Comparison of ENCODE assay signal across 1 cellular context in the genomic region with DNA sequence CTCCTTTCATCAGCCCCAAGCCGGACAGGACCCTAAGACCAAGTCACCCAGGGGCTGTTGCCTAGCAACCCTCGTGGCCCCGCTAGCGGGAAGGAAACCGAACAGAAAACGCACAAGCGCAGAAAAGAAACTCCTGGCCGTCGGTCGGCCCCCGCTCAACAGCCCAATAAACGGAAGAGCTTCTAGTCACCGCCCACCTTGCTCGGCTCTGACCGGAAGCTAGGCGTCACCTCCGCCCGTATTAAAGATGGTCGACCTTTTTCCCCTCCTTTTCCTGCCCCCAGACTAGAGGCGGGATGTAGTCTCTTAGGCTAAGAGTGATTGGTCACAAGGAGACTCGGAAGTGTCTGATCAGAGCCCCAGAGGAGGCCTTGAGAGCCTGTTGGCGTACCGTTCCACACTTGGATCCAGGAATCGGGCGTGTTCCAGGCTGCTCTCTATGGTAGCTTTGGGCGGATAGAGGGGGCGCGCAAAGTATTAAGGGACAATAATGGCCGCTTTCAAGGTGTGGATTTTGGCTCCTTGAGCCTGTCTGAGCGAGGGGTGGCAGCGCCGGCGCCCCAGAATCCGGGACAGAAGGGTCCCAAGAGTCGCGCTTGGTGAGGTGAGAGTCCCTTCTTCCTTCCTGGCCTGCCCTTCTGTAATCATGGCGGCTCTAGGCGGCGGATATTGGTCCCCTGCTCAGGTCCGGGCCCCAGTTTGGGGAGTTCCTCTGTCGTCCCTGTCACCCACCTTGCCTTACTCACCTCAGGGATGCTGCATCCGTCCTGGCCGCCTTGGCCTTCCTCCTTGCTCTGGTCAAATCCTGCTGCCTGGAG.
TF ChIP-seq lines count a peak whose summit lies in the region.

A gene (plus strand): TSS at position 400 of the 818 bp plus-strand sequence. CDS start 2,311 bp downstream, outside the sequence.
A gene (minus strand): TSS at position 173 of the 818 bp plus-strand sequence. CDS start 2,871 bp downstream, outside the sequence.

TF ChIP-seq in HepG2, 621 proteins besides CTCF, POLR2A, EP300 and RAD21 (continued from another document and continues in another):
- TF ChIP-seq, protein P1, sequence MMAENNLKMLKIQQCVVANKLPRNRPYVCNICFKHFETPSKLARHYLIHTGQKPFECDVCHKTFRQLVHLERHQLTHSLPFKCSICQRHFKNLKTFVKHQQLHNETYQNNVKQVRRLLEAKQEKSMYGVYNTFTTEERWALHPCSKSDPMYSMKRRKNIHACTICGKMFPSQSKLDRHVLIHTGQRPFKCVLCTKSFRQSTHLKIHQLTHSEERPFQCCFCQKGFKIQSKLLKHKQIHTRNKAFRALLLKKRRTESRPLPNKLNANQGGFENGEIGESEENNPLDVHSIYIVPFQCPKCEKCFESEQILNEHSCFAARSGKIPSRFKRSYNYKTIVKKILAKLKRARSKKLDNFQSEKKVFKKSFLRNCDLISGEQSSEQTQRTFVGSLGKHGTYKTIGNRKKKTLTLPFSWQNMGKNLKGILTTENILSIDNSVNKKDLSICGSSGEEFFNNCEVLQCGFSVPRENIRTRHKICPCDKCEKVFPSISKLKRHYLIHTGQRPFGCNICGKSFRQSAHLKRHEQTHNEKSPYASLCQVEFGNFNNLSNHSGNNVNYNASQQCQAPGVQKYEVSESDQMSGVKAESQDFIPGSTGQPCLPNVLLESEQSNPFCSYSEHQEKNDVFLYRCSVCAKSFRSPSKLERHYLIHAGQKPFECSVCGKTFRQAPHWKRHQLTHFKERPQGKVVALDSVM (CRISPR knock-in tag; IDR thresholded peaks at IDR 0.05) = no peak
- 0 out of 2 replicates have a peak, but pooled peaks have one; percentile 23 for TF ChIP-seq ZMAT3 (CRISPR knock-in tag; conservative IDR thresholded peaks at IDR 0.05)
- peak; percentile 85 for TF ChIP-seq TAF1 (CRISPR knock-in tag; IDR thresholded peaks at IDR 0.05)
- peak; percentile 85 for TF ChIP-seq ZNF335 (CRISPR knock-in tag; IDR thresholded peaks at IDR 0.05)
- TF ChIP-seq ZNF839 (CRISPR knock-in tag; IDR thresholded peaks at IDR 0.05; ENCODE audit: borderline replicate concordance) = peak; percentile 89; the same call in 1 of the 2 replicates
- 0 out of 2 replicates have a peak, but pooled peaks have one; percentile 66 for TF ChIP-seq ZNF484 (CRISPR knock-in tag; IDR thresholded peaks at IDR 0.05; ENCODE audit: borderline replicate concordance, low read depth)
- no peak for TF ChIP-seq RAD51 (IDR thresholded peaks at IDR 0.05; ENCODE audit: borderline replicate concordance)
- TF ChIP-seq, protein P2, sequence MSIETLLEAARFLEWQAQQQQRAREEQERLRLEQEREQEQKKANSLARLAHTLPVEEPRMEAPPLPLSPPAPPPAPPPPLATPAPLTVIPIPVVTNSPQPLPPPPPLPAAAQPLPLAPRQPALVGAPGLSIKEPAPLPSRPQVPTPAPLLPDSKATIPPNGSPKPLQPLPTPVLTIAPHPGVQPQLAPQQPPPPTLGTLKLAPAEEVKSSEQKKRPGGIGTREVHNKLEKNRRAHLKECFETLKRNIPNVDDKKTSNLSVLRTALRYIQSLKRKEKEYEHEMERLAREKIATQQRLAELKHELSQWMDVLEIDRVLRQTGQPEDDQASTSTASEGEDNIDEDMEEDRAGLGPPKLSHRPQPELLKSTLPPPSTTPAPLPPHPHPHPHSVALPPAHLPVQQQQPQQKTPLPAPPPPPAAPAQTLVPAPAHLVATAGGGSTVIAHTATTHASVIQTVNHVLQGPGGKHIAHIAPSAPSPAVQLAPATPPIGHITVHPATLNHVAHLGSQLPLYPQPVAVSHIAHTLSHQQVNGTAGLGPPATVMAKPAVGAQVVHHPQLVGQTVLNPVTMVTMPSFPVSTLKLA (IDR thresholded peaks at IDR 0.05) = peak; percentile 45
- peak; percentile 59; the same call in 1 of the 2 replicates for TF ChIP-seq TBX3 (IDR thresholded peaks at IDR 0.05; ENCODE audit: borderline replicate concordance)
- TF ChIP-seq TBL1XR1 (IDR thresholded peaks at IDR 0.05; ENCODE audit: borderline replicate concordance, low read length, partially characterized antibody) = peak; percentile 22
- TF ChIP-seq NR1H2 (CRISPR knock-in tag; IDR thresholded peaks at IDR 0.05; ENCODE audit: borderline replicate concordance, low read depth) = no peak
- no peak for TF ChIP-seq ZNF292 (CRISPR knock-in tag; IDR thresholded peaks at IDR 0.05; ENCODE audit: borderline replicate concordance, low read depth)
- no peak for TF ChIP-seq ZNF572 (CRISPR knock-in tag; IDR thresholded peaks at IDR 0.05)
- TF ChIP-seq KMT2B (CRISPR knock-in tag; IDR thresholded peaks at IDR 0.05) = peak; percentile 93
- no peak; the same call in 1 of the 2 replicates for TF ChIP-seq EHMT2 (IDR thresholded peaks at IDR 0.05; ENCODE audit: borderline replicate concordance, low read depth, low read length)
- no peak; the same call in 1 of the 2 replicates for TF ChIP-seq ZNF235 (CRISPR knock-in tag; IDR thresholded peaks at IDR 0.05; ENCODE audit: borderline replicate concordance)
- no peak; the same call in 1 of the 2 replicates for TF ChIP-seq ZNF138 (CRISPR knock-in tag; IDR thresholded peaks at IDR 0.05; ENCODE audit: low read depth)
- no peak for TF ChIP-seq SCMH1 (CRISPR knock-in tag; IDR thresholded peaks at IDR 0.05; ENCODE audit: borderline replicate concordance)
- TF ChIP-seq, protein P3, sequence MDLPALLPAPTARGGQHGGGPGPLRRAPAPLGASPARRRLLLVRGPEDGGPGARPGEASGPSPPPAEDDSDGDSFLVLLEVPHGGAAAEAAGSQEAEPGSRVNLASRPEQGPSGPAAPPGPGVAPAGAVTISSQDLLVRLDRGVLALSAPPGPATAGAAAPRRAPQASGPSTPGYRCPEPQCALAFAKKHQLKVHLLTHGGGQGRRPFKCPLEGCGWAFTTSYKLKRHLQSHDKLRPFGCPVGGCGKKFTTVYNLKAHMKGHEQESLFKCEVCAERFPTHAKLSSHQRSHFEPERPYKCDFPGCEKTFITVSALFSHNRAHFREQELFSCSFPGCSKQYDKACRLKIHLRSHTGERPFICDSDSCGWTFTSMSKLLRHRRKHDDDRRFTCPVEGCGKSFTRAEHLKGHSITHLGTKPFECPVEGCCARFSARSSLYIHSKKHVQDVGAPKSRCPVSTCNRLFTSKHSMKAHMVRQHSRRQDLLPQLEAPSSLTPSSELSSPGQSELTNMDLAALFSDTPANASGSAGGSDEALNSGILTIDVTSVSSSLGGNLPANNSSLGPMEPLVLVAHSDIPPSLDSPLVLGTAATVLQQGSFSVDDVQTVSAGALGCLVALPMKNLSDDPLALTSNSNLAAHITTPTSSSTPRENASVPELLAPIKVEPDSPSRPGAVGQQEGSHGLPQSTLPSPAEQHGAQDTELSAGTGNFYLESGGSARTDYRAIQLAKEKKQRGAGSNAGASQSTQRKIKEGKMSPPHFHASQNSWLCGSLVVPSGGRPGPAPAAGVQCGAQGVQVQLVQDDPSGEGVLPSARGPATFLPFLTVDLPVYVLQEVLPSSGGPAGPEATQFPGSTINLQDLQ (CRISPR knock-in tag; IDR thresholded peaks at IDR 0.05) = no peak; the same call in 1 of the 2 replicates
- TF ChIP-seq TCF7 (IDR thresholded peaks at IDR 0.05; ENCODE audit: low read depth) = no peak
- no peak for TF ChIP-seq ZFAT (CRISPR knock-in tag; conservative IDR thresholded peaks at IDR 0.05)
- TF ChIP-seq SOX5 (CRISPR knock-in tag; IDR thresholded peaks at IDR 0.05; ENCODE audit: borderline replicate concordance) = no peak
- TF ChIP-seq ISL2 (CRISPR knock-in tag; IDR thresholded peaks at IDR 0.05) = no peak; the same call in none of the 2 replicates
- no peak for TF ChIP-seq ZNF3 (CRISPR knock-in tag; IDR thresholded peaks at IDR 0.05)
- peak; percentile 98 for TF ChIP-seq SAP130 (CRISPR knock-in tag; IDR thresholded peaks at IDR 0.05; ENCODE audit: low read depth)
- no peak for TF ChIP-seq ZNF530 (CRISPR knock-in tag; IDR thresholded peaks at IDR 0.05; ENCODE audit: low read depth)
- TF ChIP-seq NCOA5 (CRISPR knock-in tag; IDR thresholded peaks at IDR 0.05) = no peak
- TF ChIP-seq, protein P4, sequence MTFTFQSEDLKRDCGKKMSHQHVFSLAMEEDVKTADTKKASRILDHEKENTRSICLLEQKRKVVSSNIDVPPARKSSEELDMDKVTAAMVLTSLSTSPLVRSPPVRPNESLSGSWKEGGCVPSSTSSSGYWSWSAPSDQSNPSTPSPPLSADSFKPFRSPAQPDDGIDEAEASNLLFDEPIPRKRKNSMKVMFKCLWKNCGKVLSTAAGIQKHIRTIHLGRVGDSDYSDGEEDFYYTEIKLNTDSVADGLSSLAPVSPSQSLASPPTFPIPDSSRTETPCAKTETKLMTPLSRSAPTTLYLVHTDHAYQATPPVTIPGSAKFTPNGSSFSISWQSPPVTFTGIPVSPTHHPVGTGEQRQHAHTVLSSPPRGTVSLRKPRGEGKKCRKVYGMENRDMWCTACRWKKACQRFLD (CRISPR knock-in tag; IDR thresholded peaks at IDR 0.05; ENCODE audit: borderline replicate concordance) = no peak
- no peak; the same call in 1 of the 2 replicates for TF ChIP-seq ZNF552 (CRISPR knock-in tag; IDR thresholded peaks at IDR 0.05; ENCODE audit: borderline replicate concordance)
- peak; percentile 76 for TF ChIP-seq ZSCAN30 (CRISPR knock-in tag; IDR thresholded peaks at IDR 0.05)
- no peak for TF ChIP-seq ZMYM3 (CRISPR knock-in tag; IDR thresholded peaks at IDR 0.05)
- no peak; the same call in 1 of the 2 replicates for TF ChIP-seq KMT2A (CRISPR knock-in tag; IDR thresholded peaks at IDR 0.05)
- no peak for TF ChIP-seq ZNF230 (CRISPR knock-in tag; IDR thresholded peaks at IDR 0.05)
- peak; percentile 87 for TF ChIP-seq POGZ (CRISPR knock-in tag; IDR thresholded peaks at IDR 0.05)
- TF ChIP-seq, protein P5, sequence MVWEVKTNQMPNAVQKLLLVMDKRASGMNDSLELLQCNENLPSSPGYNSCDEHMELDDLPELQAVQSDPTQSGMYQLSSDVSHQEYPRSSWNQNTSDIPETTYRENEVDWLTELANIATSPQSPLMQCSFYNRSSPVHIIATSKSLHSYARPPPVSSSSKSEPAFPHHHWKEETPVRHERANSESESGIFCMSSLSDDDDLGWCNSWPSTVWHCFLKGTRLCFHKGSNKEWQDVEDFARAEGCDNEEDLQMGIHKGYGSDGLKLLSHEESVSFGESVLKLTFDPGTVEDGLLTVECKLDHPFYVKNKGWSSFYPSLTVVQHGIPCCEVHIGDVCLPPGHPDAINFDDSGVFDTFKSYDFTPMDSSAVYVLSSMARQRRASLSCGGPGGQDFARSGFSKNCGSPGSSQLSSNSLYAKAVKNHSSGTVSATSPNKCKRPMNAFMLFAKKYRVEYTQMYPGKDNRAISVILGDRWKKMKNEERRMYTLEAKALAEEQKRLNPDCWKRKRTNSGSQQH (CRISPR knock-in tag; IDR thresholded peaks at IDR 0.05; ENCODE audit: low read depth) = peak; percentile 32
- TF ChIP-seq ONECUT2 (CRISPR knock-in tag; IDR thresholded peaks at IDR 0.05) = no peak
- TF ChIP-seq ZNF589 (CRISPR knock-in tag; conservative IDR thresholded peaks at IDR 0.05) = no peak
- TF ChIP-seq, protein P6, sequence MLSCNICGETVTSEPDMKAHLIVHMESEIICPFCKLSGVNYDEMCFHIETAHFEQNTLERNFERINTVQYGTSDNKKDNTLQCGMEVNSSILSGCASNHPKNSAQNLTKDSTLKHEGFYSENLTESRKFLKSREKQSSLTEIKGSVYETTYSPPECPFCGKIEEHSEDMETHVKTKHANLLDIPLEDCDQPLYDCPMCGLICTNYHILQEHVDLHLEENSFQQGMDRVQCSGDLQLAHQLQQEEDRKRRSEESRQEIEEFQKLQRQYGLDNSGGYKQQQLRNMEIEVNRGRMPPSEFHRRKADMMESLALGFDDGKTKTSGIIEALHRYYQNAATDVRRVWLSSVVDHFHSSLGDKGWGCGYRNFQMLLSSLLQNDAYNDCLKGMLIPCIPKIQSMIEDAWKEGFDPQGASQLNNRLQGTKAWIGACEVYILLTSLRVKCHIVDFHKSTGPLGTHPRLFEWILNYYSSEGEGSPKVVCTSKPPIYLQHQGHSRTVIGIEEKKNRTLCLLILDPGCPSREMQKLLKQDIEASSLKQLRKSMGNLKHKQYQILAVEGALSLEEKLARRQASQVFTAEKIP (CRISPR knock-in tag; IDR thresholded peaks at IDR 0.05; ENCODE audit: borderline replicate concordance) = no peak
- no peak for TF ChIP-seq NPAS2 (CRISPR knock-in tag; IDR thresholded peaks at IDR 0.05; ENCODE audit: borderline replicate concordance)
- TF ChIP-seq ZNF713 (CRISPR knock-in tag; IDR thresholded peaks at IDR 0.05) = no peak
- TF ChIP-seq, protein P7, sequence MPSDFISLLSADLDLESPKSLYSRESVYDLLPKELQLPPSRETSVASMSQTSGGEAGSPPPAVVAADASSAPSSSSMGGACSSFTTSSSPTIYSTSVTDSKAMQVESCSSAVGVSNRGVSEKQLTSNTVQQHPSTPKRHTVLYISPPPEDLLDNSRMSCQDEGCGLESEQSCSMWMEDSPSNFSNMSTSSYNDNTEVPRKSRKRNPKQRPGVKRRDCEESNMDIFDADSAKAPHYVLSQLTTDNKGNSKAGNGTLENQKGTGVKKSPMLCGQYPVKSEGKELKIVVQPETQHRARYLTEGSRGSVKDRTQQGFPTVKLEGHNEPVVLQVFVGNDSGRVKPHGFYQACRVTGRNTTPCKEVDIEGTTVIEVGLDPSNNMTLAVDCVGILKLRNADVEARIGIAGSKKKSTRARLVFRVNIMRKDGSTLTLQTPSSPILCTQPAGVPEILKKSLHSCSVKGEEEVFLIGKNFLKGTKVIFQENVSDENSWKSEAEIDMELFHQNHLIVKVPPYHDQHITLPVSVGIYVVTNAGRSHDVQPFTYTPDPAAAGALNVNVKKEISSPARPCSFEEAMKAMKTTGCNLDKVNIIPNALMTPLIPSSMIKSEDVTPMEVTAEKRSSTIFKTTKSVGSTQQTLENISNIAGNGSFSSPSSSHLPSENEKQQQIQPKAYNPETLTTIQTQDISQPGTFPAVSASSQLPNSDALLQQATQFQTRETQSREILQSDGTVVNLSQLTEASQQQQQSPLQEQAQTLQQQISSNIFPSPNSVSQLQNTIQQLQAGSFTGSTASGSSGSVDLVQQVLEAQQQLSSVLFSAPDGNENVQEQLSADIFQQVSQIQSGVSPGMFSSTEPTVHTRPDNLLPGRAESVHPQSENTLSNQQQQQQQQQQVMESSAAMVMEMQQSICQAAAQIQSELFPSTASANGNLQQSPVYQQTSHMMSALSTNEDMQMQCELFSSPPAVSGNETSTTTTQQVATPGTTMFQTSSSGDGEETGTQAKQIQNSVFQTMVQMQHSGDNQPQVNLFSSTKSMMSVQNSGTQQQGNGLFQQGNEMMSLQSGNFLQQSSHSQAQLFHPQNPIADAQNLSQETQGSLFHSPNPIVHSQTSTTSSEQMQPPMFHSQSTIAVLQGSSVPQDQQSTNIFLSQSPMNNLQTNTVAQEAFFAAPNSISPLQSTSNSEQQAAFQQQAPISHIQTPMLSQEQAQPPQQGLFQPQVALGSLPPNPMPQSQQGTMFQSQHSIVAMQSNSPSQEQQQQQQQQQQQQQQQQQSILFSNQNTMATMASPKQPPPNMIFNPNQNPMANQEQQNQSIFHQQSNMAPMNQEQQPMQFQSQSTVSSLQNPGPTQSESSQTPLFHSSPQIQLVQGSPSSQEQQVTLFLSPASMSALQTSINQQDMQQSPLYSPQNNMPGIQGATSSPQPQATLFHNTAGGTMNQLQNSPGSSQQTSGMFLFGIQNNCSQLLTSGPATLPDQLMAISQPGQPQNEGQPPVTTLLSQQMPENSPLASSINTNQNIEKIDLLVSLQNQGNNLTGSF (CRISPR knock-in tag; IDR thresholded peaks at IDR 0.05) = 0 out of 2 replicates have a peak, but pooled peaks have one; percentile 28
- 0 out of 2 replicates have a peak, but pooled peaks have one; percentile 80 for TF ChIP-seq HOXA5 (CRISPR knock-in tag; IDR thresholded peaks at IDR 0.05)
